In genomic region chr3:106577241-106577640, GRCh38 we compare ENCODE assay signal across 14 cellular contexts.
DNase-seq lines count a peak whose midpoint lies in the region; ATAC-seq and TF ChIP-seq lines count a peak whose summit lies in the region.
"Had no signal": no experiment of that assay in that cellular context is flagged by ENCODE, and none has a peak within 500 bp of the region (broad histone marks: within the 10 kb centered on the region; RNA-seq: fewer than 3 reads in every experiment).

No MANE protein-coding gene starts in this region.

- H3K9me3 ChIP-seq in adipocyte (ENCODE audit: control insufficient read depth, low read length) (no peaks in the 10 kb centered on the region), left ventricle myocardium inferior (replicated peaks) (no peaks in the 10 kb centered on the region)
- H3K9me3 ChIP-seq: Caco-2 had no signal

- H3K4me1 ChIP-seq in adipocyte (ENCODE audit: control insufficient read depth, insufficient read depth, low read length): peaks cover 4% of the 10 kb centered on the region
- H3K4me1 ChIP-seq in left ventricle myocardium inferior: no peaks in the 10 kb centered on the region
- H3K4me1 ChIP-seq: Caco-2 had no signal

- peak; percentile 7 for DNase-seq in EH (ENCODE audit: low read depth)
- peak; percentile 51 for DNase-seq in adipocyte (ENCODE audit: low read depth)
- DNase-seq in fibroblast of peridontal ligament (ENCODE audit: extremely low read depth): peak; percentile 57
- no peak for DNase-seq in NK-92 treated with Interleukin-12 subunit alpha and Interleukin-12 subunit beta, amount 100 ng/mL, for 24 hours (lab: John Stamatoyannopoulos, UW)
- no peak for DNase-seq in medulla oblongata (ENCODE audit: extremely low spot score)
- DNase-seq in left ventricle myocardium inferior: no peak
- DNase-seq: ACHN; AML-193; Caco-2; CD4-positive, alpha-beta T cell; GDM1; H9 had no signal

- no peak for ATAC-seq in GM19455 (IDR thresholded peaks at IDR 0.05; ENCODE audit: unreplicated experiment)

- no peak for TF ChIP-seq CTCF in left ventricle myocardium inferior (IDR thresholded peaks at IDR 0.05; ENCODE audit: borderline replicate concordance)

- H3K36me3 ChIP-seq in adipocyte (ENCODE audit: control insufficient read depth, insufficient read depth, low read length, severe bottlenecking) (no peaks in the 10 kb centered on the region), left ventricle myocardium inferior (no peaks in the 10 kb centered on the region)

- H3K4me3 ChIP-seq in adipocyte (ENCODE audit: low read length) (no peak overlapping the region), left ventricle myocardium inferior (no peak overlapping the region)

- no peak overlapping the region for H3K9ac ChIP-seq in adipocyte (ENCODE audit: low read length)

- H3K27ac ChIP-seq in left ventricle myocardium inferior (replicated peaks): no peak overlapping the region
- H3K27ac ChIP-seq: C4-2B had no signal

- H3K27me3 ChIP-seq in adipocyte (replicated peaks; ENCODE audit: control insufficient read depth, insufficient read depth, low read length): no peaks in the 10 kb centered on the region
- no peaks in the 10 kb centered on the region for H3K27me3 ChIP-seq in left ventricle myocardium inferior (ENCODE audit: low read depth)

- intact Hi-C loops in left ventricle myocardium inferior (cut with micrococcal nuclease): no loop called here

Comparison
In these comparisons a context has a peak if more than half of its experiments do, and no peak if none do; other contexts are left out.
1. DNase-seq: peak in EH (single experiment), adipocyte (single experiment) and fibroblast of peridontal ligament (single experiment); none in NK-92 treated with Interleukin-12 subunit alpha and Interleukin-12 subunit beta, amount 100 ng/mL, for 24 hours (single experiment), medulla oblongata (single experiment) and left ventricle myocardium inferior (single experiment).